ENCODE assay signal across 1 cellular context in the genomic region with DNA sequence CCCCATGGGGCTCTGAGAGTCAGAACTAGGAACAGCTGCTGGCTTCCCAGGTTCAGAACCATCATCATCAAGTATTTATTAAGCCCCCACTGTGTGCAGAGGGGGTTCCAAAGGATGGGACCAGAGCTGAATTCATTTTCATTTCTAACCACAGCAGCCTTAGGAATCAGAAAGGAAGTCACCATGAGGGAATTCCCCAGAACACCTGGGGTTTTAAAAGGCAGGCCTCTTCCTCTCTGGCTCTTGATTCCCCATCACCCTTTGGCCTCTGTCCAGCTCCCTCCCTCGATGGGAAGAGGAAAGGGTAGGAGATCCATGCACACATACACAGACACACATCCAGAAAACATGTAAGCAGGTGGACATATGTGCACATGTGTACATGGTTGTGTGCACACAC.
TF ChIP-seq lines count a peak whose summit lies in the region.

No MANE protein-coding gene starts in this region.

TF ChIP-seq in GM12878, 131 proteins besides CTCF, POLR2A, EP300 and RAD21 (continued from another document):
- no peak for TF ChIP-seq BCL3 (IDR thresholded peaks at IDR 0.05; ENCODE audit: borderline replicate concordance, insufficient read depth, low read depth, low read length, poor library complexity, severe bottlenecking)
- TF ChIP-seq NR2C2 (IDR thresholded peaks at IDR 0.05; ENCODE audit: borderline replicate concordance, control insufficient read depth, insufficient read length, low read depth): no peak
- 0 out of 2 replicates have a peak, but pooled peaks have one; percentile 4 for TF ChIP-seq SPI1 (IDR thresholded peaks at IDR 0.05; ENCODE audit: borderline replicate concordance, insufficient read depth, low read depth, low read length)
- TF ChIP-seq MYC (IDR thresholded peaks at IDR 0.05; ENCODE audit: insufficient read depth, insufficient read length, insufficient replicate concordance, low read length, severe bottlenecking): no peak
- TF ChIP-seq GABPA (IDR thresholded peaks at IDR 0.05; ENCODE audit: low read depth): no peak
- peak in 1 of 2 experiments; percentile 25; a peak in 2 of 4 replicates for TF ChIP-seq IKZF2 (IDR thresholded peaks at IDR 0.05)
- no peak for TF ChIP-seq CUX1 (IDR thresholded peaks at IDR 0.05; ENCODE audit: insufficient replicate concordance, low read depth, low read length)
- TF ChIP-seq FOXK2 (IDR thresholded peaks at IDR 0.05): no peak
- no peak for TF ChIP-seq ASH2L (IDR thresholded peaks at IDR 0.05; ENCODE audit: borderline replicate concordance, low read depth)
- peak; percentile 18 for TF ChIP-seq IKZF1 (conservative IDR thresholded peaks at IDR 0.05)
- no peak for TF ChIP-seq SUZ12 (IDR thresholded peaks at IDR 0.05; ENCODE audit: unreplicated experiment)
- TF ChIP-seq SIN3A (IDR thresholded peaks at IDR 0.05; ENCODE audit: low read depth, low read length): no peak
- peak; percentile 81 for TF ChIP-seq EED (IDR thresholded peaks at IDR 0.05; ENCODE audit: low read depth)
- TF ChIP-seq USF2 (IDR thresholded peaks at IDR 0.05; ENCODE audit: borderline replicate concordance, low read depth, low read length): no peak
